Comparison of ENCODE assay signal across 8 cellular contexts in genomic region chr10:103983367-103983911, GRCh38. TPM values are rescaled to one million over a fixed set of nuclear protein-coding genes. Genes with fewer than 3 reads are reported as not detected.
DNase-seq lines count a peak whose midpoint lies in the region; ATAC-seq and TF ChIP-seq lines count a peak whose summit lies in the region.

No MANE protein-coding gene starts in this region.

- H3K4me3 Mint-ChIP-seq in activated CD4-positive, alpha-beta T cell treated with anti-CD3 and anti-CD28 coated beads for 36 hours = peak overlapping the region; percentile 39

- TF ChIP-seq CTCF in uterus (IDR thresholded peaks at IDR 0.05) = no peak

- peak overlapping the region; percentile 83 for H3K27ac Mint-ChIP-seq in activated CD4-positive, alpha-beta T cell treated with anti-CD3 and anti-CD28 coated beads for 36 hours

- H3K9me3 Mint-ChIP-seq in activated CD4-positive, alpha-beta T cell treated with anti-CD3 and anti-CD28 coated beads for 36 hours (ENCODE audit: low read depth) = no peaks in the 10 kb centered on the region

- H3K4me1 ChIP-seq in uterus = peaks cover 0 to 7% of the 10 kb centered on the region in 2 donors

- DNase-seq in activated CD4-positive, alpha-beta T cell treated with anti-CD3 and anti-CD28 coated beads for 36 hours = no peak
- DNase-seq in activated CD4-positive, alpha-beta T cell treated with anti-CD3 and anti-CD28 coated beads, Interleukin-2, amount 50 U/mL, for 4 hours = no peak
- DNase-seq in RPMI8226 (peak; percentile 60), myocyte (ENCODE audit: low read depth) (peak; percentile 33), kidney glomerular epithelial cell (lab: John Stamatoyannopoulos, UW) (no peak), uterus (no peak), NCI-H2081 treated with DMSO at 0.1 percent for 48 hours (lab: John Stamatoyannopoulos, UW) (no peak)

- peaks cover 2% of the 10 kb centered on the region for H3K36me3 Mint-ChIP-seq in activated CD4-positive, alpha-beta T cell treated with anti-CD3 and anti-CD28 coated beads for 36 hours (ENCODE audit: low read depth)

- ATAC-seq in activated CD4-positive, alpha-beta T cell treated with anti-CD3 and anti-CD28 coated beads for 36 hours = peak; percentile 91
- peak; percentile 84 for ATAC-seq in HG02870 (IDR thresholded peaks at IDR 0.05; ENCODE audit: unreplicated experiment)

- H3K27me3 Mint-ChIP-seq in activated CD4-positive, alpha-beta T cell treated with anti-CD3 and anti-CD28 coated beads for 36 hours = no peaks in the 10 kb centered on the region

- H3K9me3 ChIP-seq in uterus = no peaks in the 10 kb centered on the region

- H3K27me3 ChIP-seq in uterus = no peaks in the 10 kb centered on the region

- H3K36me3 ChIP-seq in uterus = no peaks in the 10 kb centered on the region

- no peak for TF ChIP-seq POLR2A in uterus (IDR thresholded peaks at IDR 0.05)

- POLR2A ChIA-PET in activated CD4-positive, alpha-beta T cell treated with anti-CD3 and anti-CD28 coated beads for 36 hours (lab: Charles Lee) = interaction anchor here (0.7 to 1.2 kb wide), 2 partner anchors 138 to 271 kb away, joined by 3 to 6 read pairs; partner anchors contain the start of gene SFR1

- H3K4me1 Mint-ChIP-seq in activated CD4-positive, alpha-beta T cell treated with anti-CD3 and anti-CD28 coated beads for 36 hours = peaks cover 70% of the 10 kb centered on the region

- H3K27ac ChIP-seq in uterus = no peak overlapping the region

- no peak overlapping the region for H3K4me3 ChIP-seq in uterus

- intact Hi-C loops in activated CD4-positive, alpha-beta T cell treated with anti-CD3 and anti-CD28 coated beads for 36 hours (cut with DNase I, micrococcal nuclease) = loop anchor here (2.0 to 5.0 kb wide), 2 partner anchors 15 to 96 kb away; no protein-coding TSS in a partner anchor
- intact Hi-C loops in uterus (cut with DNase I; ENCODE audit: low total_unique reads) = no loop called here

- CTCF ChIA-PET in activated CD4-positive, alpha-beta T cell treated with anti-CD3 and anti-CD28 coated beads for 36 hours (lab: Charles Lee) = interaction anchor here (0.6 to 1.0 kb wide), 4 partner anchors 93 to 343 kb away, joined by 3 read pairs; no protein-coding TSS in a partner anchor

RNA-seq across cellular contexts. Expression of gene SLK, which starts 16.5 kb away (rescaled TPM):
- total RNA-seq in activated CD4-positive, alpha-beta T cell treated with anti-CD3 and anti-CD28 coated beads for 36 hours = 10 to 100 TPM; 20.2 to 32.5 TPM
- total RNA-seq in myocyte = 54.4 and 57.7 TPM in 2 replicates
- 8.3 TPM for polyA plus RNA-seq in myocyte (2012)
- 10 to 100 TPM; 30.9 to 78.7 (median 52.1) TPM for total RNA-seq in uterus

Comparison
In these comparisons a context has a peak if more than half of its experiments do, and no peak if none do; other contexts are left out.
1. DNase-seq: peak in RPMI8226 (single experiment) and myocyte (single experiment); none in activated CD4-positive, alpha-beta T cell treated with anti-CD3 and anti-CD28 coated beads for 36 hours (single experiment), activated CD4-positive, alpha-beta T cell treated with anti-CD3 and anti-CD28 coated beads, Interleukin-2, amount 50 U/mL, for 4 hours (0 of 2), kidney glomerular epithelial cell (single experiment), uterus (0 of 2) and NCI-H2081 treated with DMSO at 0.1 percent for 48 hours (single experiment).